ENCODE assay signal across 9 cellular contexts in the genomic region with DNA sequence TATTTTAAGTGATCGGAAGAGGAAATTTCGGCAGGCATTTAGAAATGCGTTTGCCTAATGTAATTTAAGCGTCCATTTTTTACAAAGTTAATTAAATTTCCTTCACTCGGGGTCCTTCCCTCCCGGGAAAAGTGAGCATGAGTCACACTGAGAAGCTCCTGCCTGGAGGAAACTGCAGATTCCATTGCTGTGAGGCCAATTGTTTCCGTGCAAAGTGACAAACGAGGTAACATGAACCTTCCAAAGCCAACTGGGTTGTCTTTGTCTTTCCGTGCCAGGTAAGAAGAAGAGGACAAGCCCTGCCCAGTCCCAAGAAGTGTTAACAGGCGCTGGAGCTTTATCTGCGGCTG.
DNase-seq lines count a peak whose midpoint lies in the region; ATAC-seq and TF ChIP-seq lines count a peak whose summit lies in the region.
"Had no signal": no experiment of that assay in that cellular context is flagged by ENCODE, and none has a peak within 500 bp of the region (broad histone marks: within the 10 kb centered on the region; RNA-seq: fewer than 3 reads in every experiment).

No MANE protein-coding gene starts in this region.

- peak overlapping the region; percentile 88 for H2AFZ ChIP-seq in neuron (ENCODE audit: low read depth, low read length)

- H3K27me3 ChIP-seq in Panc1 (ENCODE audit: control insufficient read depth, insufficient read depth, low read length): peaks cover 41% of the 10 kb centered on the region
- H3K27me3 ChIP-seq in neuron (ENCODE audit: insufficient read depth, low read length): peaks cover 16% of the 10 kb centered on the region

- H3K27ac ChIP-seq in Panc1 (ENCODE audit: low read length): no peak overlapping the region

- CTCF ChIA-PET in Panc1 (lab: Charles Lee): no interaction called here

- H3K4me1 ChIP-seq in Panc1 (ENCODE audit: control insufficient read depth, insufficient read depth, low read length) (no peaks in the 10 kb centered on the region), neuron (ENCODE audit: insufficient read depth, low read length) (peaks cover 18% of the 10 kb centered on the region)

- peak; percentile 13; the same call in 1 of the 2 replicates for ATAC-seq in Panc1
- no peak for ATAC-seq in GM18502 (IDR thresholded peaks at IDR 0.05; ENCODE audit: poor library complexity, unreplicated experiment)

- no TSS peak for BruUV-seq in Panc1 (replicated peaks; lab: Mats Ljungman, UMichigan)

- H3K36me3 ChIP-seq in Panc1 (ENCODE audit: control insufficient read depth, insufficient read depth, low read length) (no peaks in the 10 kb centered on the region), neuron (ENCODE audit: insufficient read depth, low read length) (no peaks in the 10 kb centered on the region)

- in situ Hi-C loops in Panc1 (cut with HindIII; ENCODE audit: low pct_unique_long_range_greater_than_20kb, low sequenced_read_pairs) (no loop called here), GM13976 (cut with MboI; ENCODE audit: low sequenced_read_pairs, unreplicated experiment) (no loop called here)

- TF ChIP-seq CTCF in Panc1 (IDR thresholded peaks at IDR 0.05): no peak
- no peak for TF ChIP-seq CTCF in GM13976 (IDR thresholded peaks at IDR 0.05; ENCODE audit: borderline replicate concordance, control extremely low read depth, extremely low read depth, insufficient read depth, missing control alignments)

- intact Hi-C loops in Panc1 (cut with micrococcal nuclease; ENCODE audit: unreplicated experiment): no loop called here

- POLR2A ChIA-PET in Panc1 (lab: Charles Lee): no interaction called here

- no peaks in the 10 kb centered on the region for H3K9me3 ChIP-seq in Panc1 (ENCODE audit: control insufficient read depth, insufficient read depth, low read depth, low read length)
- H3K9me3 ChIP-seq in neuron (ENCODE audit: low read length): no peaks in the 10 kb centered on the region

- H3K4me3 ChIP-seq in Panc1 (ENCODE audit: low read depth in 2 of 2, low read length in 2 of 2) (peak overlapping the region; percentile 27 to 47), neuron (ENCODE audit: low read length) (peak overlapping the region; percentile 48)

- DNase-seq in AG20443 (ENCODE audit: low spot score) (peak; percentile 26), Panc1 (ENCODE audit: low read depth, low spot score) (no peak), fibroblast of peridontal ligament (ENCODE audit: extremely low read depth) (peak; percentile 40), NK-92 (lab: John Stamatoyannopoulos, UW; ENCODE audit: unreplicated experiment) (no peak), GM13976 (ENCODE audit: low spot score) (no peak), NCI-H345 treated with DMSO at 0.1 percent for 48 hours (lab: John Stamatoyannopoulos, UW; ENCODE audit: unreplicated experiment) (no peak)
- DNase-seq: activated CD8-positive, alpha-beta memory T cell treated with anti-CD3 and anti-CD28 coated beads, Interleukin-2, amount 50 U/mL, for 4 hours had no signal

Comparison
In these comparisons a context has a peak if more than half of its experiments do, and no peak if none do; other contexts are left out.
1. DNase-seq: peak in AG20443 (single experiment) and fibroblast of peridontal ligament (single experiment); none in Panc1 (single experiment), NK-92 (single experiment), GM13976 (single experiment) and NCI-H345 treated with DMSO at 0.1 percent for 48 hours (single experiment).